8 cellular contexts compared by ENCODE assay signal in genomic region chr11:23112987-23113886, GRCh38.
A peak's percentile ranks its signal among the peaks of the same experiment; 100 is the strongest.
DNase-seq lines count a peak whose midpoint lies in the region; ATAC-seq and TF ChIP-seq lines count a peak whose summit lies in the region.

No MANE protein-coding gene starts in this region.

- H3K36me3 ChIP-seq in liver (ENCODE audit: control insufficient read depth in 4 of 4, insufficient read depth in 3 of 4, low read depth in 1 of 4, low read length in 3 of 4), result no peaks in the 10 kb centered on the region

- WGBS in liver, result 23% methylated on average over 10 of the region's 10 CpGs

- DNase-seq in AG09309 (ENCODE audit: low read depth) (no peak), NCI-H526 treated with DMSO at 0.1 percent for 48 hours (lab: John Stamatoyannopoulos, UW) (peak; percentile 51), cerebellar cortex (ENCODE audit: low spot score) (peak; percentile 36), posterior vena cava (ENCODE audit: low spot score) (no peak), activated gamma-delta T cell (lab: John Stamatoyannopoulos, UW) (no peak)

- peaks cover 0 to 12% (median 6%) of the 10 kb centered on the region in 4 donors for H3K4me1 ChIP-seq in liver (ENCODE audit: control insufficient read depth in 4 of 4, insufficient read depth in 4 of 4, low read length in 3 of 4)

- no peak overlapping the region for H3K4me3 ChIP-seq in AG09309 (ENCODE audit: control insufficient read depth, low read depth, low read length)
- H3K4me3 ChIP-seq in liver (ENCODE audit: low read depth in 1 of 3, low read length in 3 of 3), result no peak overlapping the region

- TF ChIP-seq RAD21 in liver (IDR thresholded peaks at IDR 0.05), result peak; percentile 76 to 80

- no peaks in the 10 kb centered on the region for H3K9me3 ChIP-seq in liver (ENCODE audit: control insufficient read depth in 4 of 4, low read length in 3 of 4)

- H3K27me3 ChIP-seq in liver (ENCODE audit: control insufficient read depth in 4 of 4, insufficient read depth in 4 of 4, low read length in 3 of 4), result no peaks in the 10 kb centered on the region

- TF ChIP-seq CTCF in AG09309 (IDR thresholded peaks at IDR 0.05; ENCODE audit: control insufficient read depth, insufficient read depth, low read depth, low read length, missing control alignments), result peak; percentile 50
- TF ChIP-seq CTCF in liver (IDR thresholded peaks at IDR 0.05; ENCODE audit: low read depth, low read length, missing input control), result peak; percentile 47

- ATAC-seq in GM18517 (IDR thresholded peaks at IDR 0.05; ENCODE audit: unreplicated experiment) (peak; percentile 46), HG03460 (IDR thresholded peaks at IDR 0.05; ENCODE audit: unreplicated experiment) (peak; percentile 56)

- intact Hi-C loops in posterior vena cava (cut with DNase I), result no loop called here

- peak overlapping the region in 1 of 2 donors; percentile 34 for H3K27ac ChIP-seq in liver (ENCODE audit: low read depth in 1 of 2, low read length in 2 of 2)

- no peak overlapping the region for H3K9ac ChIP-seq in liver (ENCODE audit: low read depth in 1 of 2, low read length in 2 of 2)

TF ChIP-seq in liver, 16 proteins besides CTCF, POLR2A, EP300 and RAD21:
- TF ChIP-seq EGR1 (IDR thresholded peaks at IDR 0.05; ENCODE audit: low read depth in 2 of 2), result no peak
- TF ChIP-seq TAF1 (conservative IDR thresholded peaks at IDR 0.05), result no peak
- TF ChIP-seq YY1 (IDR thresholded peaks at IDR 0.05), result no peak
- TF ChIP-seq NR2F2 (IDR thresholded peaks at IDR 0.05), result no peak
- TF ChIP-seq RXRA (IDR thresholded peaks at IDR 0.05), result peak in 1 of 2 donors; percentile 11
- TF ChIP-seq, protein P1, sequence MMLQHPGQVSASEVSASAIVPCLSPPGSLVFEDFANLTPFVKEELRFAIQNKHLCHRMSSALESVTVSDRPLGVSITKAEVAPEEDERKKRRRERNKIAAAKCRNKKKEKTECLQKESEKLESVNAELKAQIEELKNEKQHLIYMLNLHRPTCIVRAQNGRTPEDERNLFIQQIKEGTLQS (IDR thresholded peaks at IDR 0.05), result peak; percentile 30
- no peak for TF ChIP-seq HNF4G (IDR thresholded peaks at IDR 0.05)
- TF ChIP-seq JUND (IDR thresholded peaks at IDR 0.05), result peak in 1 of 2 donors; percentile 84
- no peak for TF ChIP-seq SP1 (IDR thresholded peaks at IDR 0.05)
- TF ChIP-seq REST (IDR thresholded peaks at IDR 0.05), result no peak
- no peak for TF ChIP-seq GABPA (IDR thresholded peaks at IDR 0.05 in 1 of 2, conservative IDR thresholded peaks at IDR 0.05 in 1 of 2)
- TF ChIP-seq, protein P2, sequence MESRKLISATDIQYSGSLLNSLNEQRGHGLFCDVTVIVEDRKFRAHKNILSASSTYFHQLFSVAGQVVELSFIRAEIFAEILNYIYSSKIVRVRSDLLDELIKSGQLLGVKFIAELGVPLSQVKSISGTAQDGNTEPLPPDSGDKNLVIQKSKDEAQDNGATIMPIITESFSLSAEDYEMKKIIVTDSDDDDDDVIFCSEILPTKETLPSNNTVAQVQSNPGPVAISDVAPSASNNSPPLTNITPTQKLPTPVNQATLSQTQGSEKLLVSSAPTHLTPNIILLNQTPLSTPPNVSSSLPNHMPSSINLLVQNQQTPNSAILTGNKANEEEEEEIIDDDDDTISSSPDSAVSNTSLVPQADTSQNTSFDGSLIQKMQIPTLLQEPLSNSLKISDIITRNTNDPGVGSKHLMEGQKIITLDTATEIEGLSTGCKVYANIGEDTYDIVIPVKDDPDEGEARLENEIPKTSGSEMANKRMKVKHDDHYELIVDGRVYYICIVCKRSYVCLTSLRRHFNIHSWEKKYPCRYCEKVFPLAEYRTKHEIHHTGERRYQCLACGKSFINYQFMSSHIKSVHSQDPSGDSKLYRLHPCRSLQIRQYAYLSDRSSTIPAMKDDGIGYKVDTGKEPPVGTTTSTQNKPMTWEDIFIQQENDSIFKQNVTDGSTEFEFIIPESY (IDR thresholded peaks at IDR 0.05), result no peak
- TF ChIP-seq FOXA2 (IDR thresholded peaks at IDR 0.05), result no peak
- TF ChIP-seq FOXA1 (IDR thresholded peaks at IDR 0.05), result no peak
- peak; percentile 58 to 81 for TF ChIP-seq HNF4A (conservative IDR thresholded peaks at IDR 0.05)
- TF ChIP-seq, protein P3, sequence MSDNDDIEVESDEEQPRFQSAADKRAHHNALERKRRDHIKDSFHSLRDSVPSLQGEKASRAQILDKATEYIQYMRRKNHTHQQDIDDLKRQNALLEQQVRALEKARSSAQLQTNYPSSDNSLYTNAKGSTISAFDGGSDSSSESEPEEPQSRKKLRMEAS (IDR thresholded peaks at IDR 0.05), result no peak

Comparison
In these comparisons a context has a peak if more than half of its experiments do, and no peak if none do; other contexts are left out.
1. DNase-seq: peak in NCI-H526 treated with DMSO at 0.1 percent for 48 hours (single experiment) and cerebellar cortex (single experiment); none in AG09309 (single experiment), posterior vena cava (single experiment) and activated gamma-delta T cell (single experiment).